ENCODE assay signal across 13 cellular contexts in the genomic region with DNA sequence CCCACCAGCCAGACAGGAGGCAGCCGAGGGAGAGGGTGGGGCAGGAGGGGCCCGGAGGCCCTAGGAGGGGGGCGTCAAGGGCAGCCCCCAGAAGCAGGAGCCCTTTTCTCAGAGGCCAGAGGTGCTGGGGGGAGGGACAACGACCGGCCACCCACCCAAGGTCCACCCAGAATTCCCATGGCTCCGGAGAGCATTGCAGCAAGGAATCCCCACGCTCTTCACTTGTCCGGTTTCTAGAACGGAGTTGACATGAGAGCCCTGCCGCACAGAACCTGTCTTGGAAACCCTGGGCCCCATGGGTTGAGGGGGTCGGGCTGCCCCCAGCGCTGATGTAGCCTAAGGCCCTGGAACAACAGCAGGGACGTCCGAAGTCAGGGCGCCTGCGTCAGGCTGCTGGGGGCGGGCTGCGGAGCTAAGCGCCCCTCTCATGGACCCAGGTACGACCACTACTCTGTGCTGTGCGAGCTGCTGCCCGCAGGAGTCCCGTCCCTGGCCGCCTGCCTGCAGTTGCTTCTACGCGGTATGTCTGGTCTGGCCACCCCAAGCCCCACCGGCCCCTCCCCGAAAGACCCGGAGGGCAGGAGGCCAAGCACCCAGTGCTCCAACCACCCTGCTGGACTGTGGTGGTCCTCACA.
"Had no signal": no experiment of that assay in that cellular context is flagged by ENCODE, and none has a peak within 500 bp of the region (broad histone marks: within the 10 kb centered on the region; RNA-seq: fewer than 3 reads in every experiment).

No MANE protein-coding gene starts in this region.

- H3K36me3 ChIP-seq: neural progenitor cell had no signal

- DNase-seq: activated CD4-positive, alpha-beta memory T cell treated with anti-CD3 and anti-CD28 coated beads for 36 hours; activated CD8-positive, alpha-beta memory T cell treated with anti-CD3 and anti-CD28 coated beads, Interleukin-2, amount 10 ng/mL, durations not matched to agents 7 days and 5 days; activated naive CD8-positive, alpha-beta T cell treated with anti-CD3 and anti-CD28 coated beads for 36 hours; amniotic stem cell; foreskin fibroblast; mesenchymal stem cell; naive thymus-derived CD4-positive, alpha-beta T cell; stimulated activated naive CD4-positive, alpha-beta T cell treated with Interleukin-2 at 50 U/mL for 16 hours had no signal

- H2AFZ ChIP-seq: neural progenitor cell, parathyroid adenoma had no signal

- ATAC-seq: activated CD8-positive, alpha-beta memory T cell treated with anti-CD3 and anti-CD28 coated beads, Interleukin-2, amount 10 ng/mL, durations not matched to agents 7 days and 5 days; naive thymus-derived CD4-positive, alpha-beta T cell had no signal

- H3K27ac ChIP-seq: epithelial cell of prostate, neural progenitor cell, parathyroid adenoma, vagina had no signal

- H3K79me2 ChIP-seq: parathyroid adenoma had no signal

- H3K4me2 ChIP-seq: neural progenitor cell had no signal

- H3K4me1 ChIP-seq: neural progenitor cell, vagina had no signal

- H3K27me3 ChIP-seq: neural progenitor cell, tibial nerve, vagina had no signal

- H3K9me3 ChIP-seq: tibial nerve, vagina had no signal

- H3K9ac ChIP-seq: neural progenitor cell, parathyroid adenoma had no signal

- H3K4me3 ChIP-seq: neural progenitor cell, tibial nerve, vagina had no signal
